Comparison of ENCODE assay signal across 9 cellular contexts in the genomic region with DNA sequence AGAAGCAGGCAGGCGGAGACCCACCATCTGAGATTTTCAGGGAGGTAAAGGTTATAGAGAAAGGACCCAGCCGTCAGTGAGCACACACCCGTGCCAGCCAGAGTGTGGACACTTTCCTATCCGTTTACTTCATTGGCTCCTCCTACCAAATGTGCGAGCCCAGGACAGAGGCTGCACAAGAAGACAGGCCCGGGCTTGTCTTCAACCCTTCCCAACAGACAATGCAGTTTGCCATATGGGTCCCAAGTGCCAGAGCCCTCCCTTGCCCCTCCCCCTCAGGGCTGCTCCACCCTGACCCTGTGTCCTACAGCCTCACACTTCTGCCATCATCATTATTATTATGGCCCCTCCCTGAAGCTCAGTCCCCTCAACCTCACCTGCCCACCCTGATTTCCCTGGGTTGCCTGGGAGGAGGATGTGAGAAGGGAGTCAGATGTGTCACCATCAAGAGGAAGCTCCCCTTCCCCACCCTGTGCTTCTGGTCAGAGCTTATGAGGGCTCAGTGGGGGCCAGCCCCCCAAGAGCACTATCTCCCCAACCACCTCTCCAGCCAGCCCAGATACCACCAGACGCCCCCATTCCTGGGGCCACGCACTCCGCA. TPM values are rescaled to one million over a fixed set of nuclear protein-coding genes. Genes with fewer than 3 reads are reported as not detected.
A peak's percentile ranks its signal among the peaks of the same experiment; 100 is the strongest.
DNase-seq lines count a peak whose midpoint lies in the region; ATAC-seq and TF ChIP-seq lines count a peak whose summit lies in the region.
"Had no signal": no experiment of that assay in that cellular context is flagged by ENCODE, and none has a peak within 500 bp of the region (broad histone marks: within the 10 kb centered on the region; RNA-seq: fewer than 3 reads in every experiment).

No MANE protein-coding gene starts in this region.

- H4K20me1 ChIP-seq in OCI-LY7 (ENCODE audit: insufficient read depth, low read length): peaks cover 2% of the 10 kb centered on the region; the same call in 1 of the 2 replicates

- peaks cover 65% of the 10 kb centered on the region for H3K36me3 Mint-ChIP-seq in activated naive CD4-positive, alpha-beta T cell treated with anti-CD3 and anti-CD28 coated beads, Interleukin-2, amount 10 ng/mL, durations not matched to agents 7 days and 5 days

- H3K36me3 ChIP-seq in OCI-LY7 (ENCODE audit: insufficient read depth, low read length) (no peaks in the 10 kb centered on the region), upper lobe of right lung (no peaks in the 10 kb centered on the region)
- H3K36me3 ChIP-seq: SJSA1 had no signal

- intact Hi-C loops in OCI-LY7 (cut with micrococcal nuclease; ENCODE audit: unreplicated experiment) (no loop called here), upper lobe of right lung (cut with DNase I) (no loop called here)

- H3K9me3 ChIP-seq in OCI-LY7 (ENCODE audit: low read length) (no peaks in the 10 kb centered on the region), upper lobe of right lung (no peaks in the 10 kb centered on the region)
- H3K9me3 ChIP-seq: SJSA1 had no signal

- BruUV-seq in OCI-LY7 (replicated peaks; lab: Mats Ljungman, UMichigan): no TSS peak

- H3K27ac Mint-ChIP-seq in activated naive CD4-positive, alpha-beta T cell treated with anti-CD3 and anti-CD28 coated beads, Interleukin-2, amount 10 ng/mL, durations not matched to agents 7 days and 5 days: peak overlapping the region; percentile 99

- H3K9me2 ChIP-seq in OCI-LY7 (ENCODE audit: insufficient read depth, low read length): no peaks in the 10 kb centered on the region

- no peak overlapping the region for H2AFZ ChIP-seq in OCI-LY7 (ENCODE audit: low read length)

- peak overlapping the region; percentile 91 for H3K4me2 ChIP-seq in OCI-LY7 (ENCODE audit: low read length)

- ATAC-seq in upper lobe of right lung: peak; percentile 32
- no peak for ATAC-seq in HG02840 (IDR thresholded peaks at IDR 0.05; ENCODE audit: low FRiP score, unreplicated experiment)
- ATAC-seq in HG02588 (IDR thresholded peaks at IDR 0.05; ENCODE audit: unreplicated experiment): no peak

- peaks cover 4% of the 10 kb centered on the region; the same call in 1 of the 2 replicates for H3K79me2 ChIP-seq in OCI-LY7 (ENCODE audit: insufficient read depth, low read depth, low read length)

- H3K4me3 ChIP-seq in OCI-LY7 (ENCODE audit: low read depth, low read length, poor library complexity, severe bottlenecking): no peak overlapping the region
- no peak overlapping the region for H3K4me3 ChIP-seq in upper lobe of right lung
- H3K4me3 ChIP-seq: SJSA1 had no signal

- DNase-seq in activated naive CD4-positive, alpha-beta T cell treated with anti-CD3 and anti-CD28 coated beads, Interleukin-2, amount 10 ng/mL, durations not matched to agents 7 days and 5 days: no peak
- no peak for DNase-seq in activated naive CD4-positive, alpha-beta T cell treated with anti-CD3 and anti-CD28 coated beads, Interleukin-2, amount 50 U/mL, for 16 hours
- DNase-seq in OCI-LY7 (ENCODE audit: low spot score): no peak
- peak; percentile 86 for DNase-seq in globus pallidus (ENCODE audit: low spot score)
- no peak for DNase-seq in upper lobe of right lung
- no peak for DNase-seq in GM19238 (ENCODE audit: insufficient read length, low spot score)

- no peaks in the 10 kb centered on the region for H3K27me3 Mint-ChIP-seq in activated naive CD4-positive, alpha-beta T cell treated with anti-CD3 and anti-CD28 coated beads, Interleukin-2, amount 10 ng/mL, durations not matched to agents 7 days and 5 days

- peaks cover 100% of the 10 kb centered on the region for H3K4me1 Mint-ChIP-seq in activated naive CD4-positive, alpha-beta T cell treated with anti-CD3 and anti-CD28 coated beads, Interleukin-2, amount 10 ng/mL, durations not matched to agents 7 days and 5 days

- no peak for TF ChIP-seq CTCF in OCI-LY7 (conservative IDR thresholded peaks at IDR 0.05; ENCODE audit: low read length)
- no peak for TF ChIP-seq CTCF in upper lobe of right lung (IDR thresholded peaks at IDR 0.05)

- H3K9me3 Mint-ChIP-seq in activated naive CD4-positive, alpha-beta T cell treated with anti-CD3 and anti-CD28 coated beads, Interleukin-2, amount 10 ng/mL, durations not matched to agents 7 days and 5 days: no peaks in the 10 kb centered on the region

- H3K27ac ChIP-seq in OCI-LY7 (ENCODE audit: low read depth, low read length, poor library complexity, severe bottlenecking) (no peak overlapping the region), upper lobe of right lung (peak overlapping the region; percentile 65)
- H3K27ac ChIP-seq: SJSA1 had no signal

- peaks cover 100% of the 10 kb centered on the region for H3K4me1 ChIP-seq in OCI-LY7 (ENCODE audit: insufficient read depth, low read length, poor library complexity, severe bottlenecking)
- H3K4me1 ChIP-seq in upper lobe of right lung: peaks cover 68% of the 10 kb centered on the region

- POLR2A ChIA-PET in OCI-LY7 (lab: Charles Lee): interaction anchor here (0.6 to 2.5 kb wide), 8 partner anchors 10 to 1607 kb away, joined by 3 to 12 read pairs (median 3); partner anchors contain the start of gene LAPTM5

- H3K27me3 ChIP-seq in upper lobe of right lung: no peaks in the 10 kb centered on the region
- H3K27me3 ChIP-seq: SJSA1 had no signal

- CTCF ChIA-PET in activated naive CD4-positive, alpha-beta T cell treated with anti-CD3 and anti-CD28 coated beads, Interleukin-2, amount 10 ng/mL, durations not matched to agents 7 days and 5 days (lab: Charles Lee): interaction anchor here (2.6 to 5.1 kb wide), 2 partner anchors 10 to 29 kb away, joined by 6 to 31 read pairs; partner anchors contain the start of gene LAPTM5
- CTCF ChIA-PET in OCI-LY7 (lab: Charles Lee; ENCODE audit: unreplicated experiment): interaction anchor here (0.7 kb wide), 1 partner anchor 14 kb away, joined by 3 read pairs; no protein-coding TSS in a partner anchor

- peak overlapping the region; percentile 78 for H3K4me3 Mint-ChIP-seq in activated naive CD4-positive, alpha-beta T cell treated with anti-CD3 and anti-CD28 coated beads, Interleukin-2, amount 10 ng/mL, durations not matched to agents 7 days and 5 days

RNA-seq across cellular contexts. Expression of gene LAPTM5, which starts 9.4 kb away (rescaled TPM):
- total RNA-seq in OCI-LY7 (2014; rRNA removed; shearing (Covaris generic)): 91.2 and 113 TPM in 2 replicates
- total RNA-seq in OCI-LY7 (2022) (137 and 163 TPM in 2 replicates), upper lobe of right lung (424 TPM)
- total RNA-seq: SJSA1 had no signal

RNA-seq across cellular contexts. Expression of gene MATN1, which starts 24.8 kb away (rescaled TPM):
- 0.18 and 0.28 TPM in 2 replicates for total RNA-seq in OCI-LY7 (2014; rRNA removed; shearing (Covaris generic))
- total RNA-seq in OCI-LY7 (2022) (0.42 TPM in 1 of 2 replicates, not detected in the other), upper lobe of right lung (not detected)
